ENCODE assay signal across 10 cellular contexts in the genomic region with DNA sequence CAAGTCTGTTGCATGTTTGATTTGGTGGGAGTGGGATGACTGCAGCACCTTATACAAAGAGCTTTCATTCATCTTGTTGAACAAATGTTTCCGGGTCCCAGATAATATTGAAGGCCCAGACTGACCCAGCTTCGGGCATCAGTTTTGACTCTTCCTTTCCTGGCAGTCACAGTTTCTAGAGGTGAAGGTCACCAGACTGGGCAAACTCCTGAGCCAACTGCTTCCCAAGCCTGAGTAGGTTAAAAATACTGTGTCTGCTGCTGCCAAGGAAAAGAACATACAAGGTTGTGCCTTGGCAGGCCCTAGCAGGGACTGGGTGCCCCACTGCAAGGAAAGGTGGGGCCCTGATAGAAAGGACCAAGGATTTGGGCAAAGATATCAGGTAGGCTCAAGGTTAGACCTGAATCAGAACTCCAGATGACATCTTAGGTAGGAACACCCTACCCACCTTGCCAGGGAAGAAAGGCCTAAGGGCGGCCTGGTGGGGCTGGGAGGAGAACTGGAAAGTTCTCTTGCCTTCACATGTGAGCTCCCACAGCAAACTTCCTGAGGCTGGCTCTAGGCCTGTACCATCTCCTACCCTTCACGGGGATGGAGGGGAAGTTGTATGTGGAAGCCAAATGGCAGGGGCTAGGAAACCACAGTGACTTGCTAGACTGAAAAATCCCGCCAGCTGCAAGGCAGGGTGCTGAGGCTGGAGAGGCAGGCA. TPM values are rescaled to one million over a fixed set of nuclear protein-coding genes. Genes with fewer than 3 reads are reported as not detected.
DNase-seq lines count a peak whose midpoint lies in the region; ATAC-seq and TF ChIP-seq lines count a peak whose summit lies in the region.
"Had no signal": no experiment of that assay in that cellular context is flagged by ENCODE, and none has a peak within 500 bp of the region (broad histone marks: within the 10 kb centered on the region; RNA-seq: fewer than 3 reads in every experiment).

No MANE protein-coding gene starts in this region.

- H3K36me3 ChIP-seq in skeletal muscle tissue (ENCODE audit: control insufficient read depth in 3 of 3, insufficient read depth in 3 of 3, low read length in 3 of 3) (peaks cover 33 to 34% (median 34%) of the 10 kb centered on the region in 3 donors), PC-9 (ENCODE audit: low read depth) (no peaks in the 10 kb centered on the region; the same call in 1 of the 2 replicates)

- H3K36me3 Mint-ChIP-seq in T-helper 17 cell (ENCODE audit: low read depth): peaks cover 2% of the 10 kb centered on the region
- peaks cover 34% of the 10 kb centered on the region for H3K36me3 Mint-ChIP-seq in activated CD8-positive, alpha-beta T cell treated with anti-CD3 and anti-CD28 coated beads, Interleukin-2, amount 10 ng/mL, durations not matched to agents 7 days and 5 days (ENCODE audit: low read depth)

- peak overlapping the region; percentile 24 for H3K27ac Mint-ChIP-seq in T-helper 17 cell
- H3K27ac Mint-ChIP-seq in activated CD8-positive, alpha-beta T cell treated with anti-CD3 and anti-CD28 coated beads, Interleukin-2, amount 10 ng/mL, durations not matched to agents 7 days and 5 days: no peak overlapping the region

- no peaks in the 10 kb centered on the region for H3K27me3 ChIP-seq in HL-60 (ENCODE audit: insufficient read depth, poor library complexity, severe bottlenecking)
- no peaks in the 10 kb centered on the region for H3K27me3 ChIP-seq in right cardiac atrium (ENCODE audit: control insufficient read depth, insufficient read depth)
- H3K27me3 ChIP-seq in skeletal muscle tissue (ENCODE audit: control insufficient read depth in 3 of 3, insufficient read depth in 3 of 3, low read length in 3 of 3): no peaks in the 10 kb centered on the region
- no peaks in the 10 kb centered on the region for H3K27me3 ChIP-seq in PC-9 (ENCODE audit: insufficient read depth, low read depth)
- H3K27me3 ChIP-seq: SJCRH30 had no signal

- POLR2A ChIA-PET in activated CD8-positive, alpha-beta T cell treated with anti-CD3 and anti-CD28 coated beads, Interleukin-2, amount 10 ng/mL, durations not matched to agents 7 days and 5 days (lab: Charles Lee): interaction anchor here (1.4 kb wide), 1 partner anchor 39 kb away, joined by 3 read pairs; the partner anchor contains the start of genes ZNF646 and ZNF668
- POLR2A ChIA-PET in PC-9 (lab: Charles Lee; ENCODE audit: unreplicated experiment): interaction anchor here (0.6 to 1.4 kb wide), 2 partner anchors 29 to 39 kb away, joined by 4 to 11 read pairs; partner anchors contain the start of genes ZNF646 and ZNF668

- no peaks in the 10 kb centered on the region for H3K9me3 Mint-ChIP-seq in activated CD8-positive, alpha-beta T cell treated with anti-CD3 and anti-CD28 coated beads, Interleukin-2, amount 10 ng/mL, durations not matched to agents 7 days and 5 days (ENCODE audit: insufficient read depth)
- H3K9me3 Mint-ChIP-seq: CD8-positive, alpha-beta T cell had no signal

- ATAC-seq in T-helper 17 cell: no peak
- no peak for ATAC-seq in right cardiac atrium
- no peak for ATAC-seq in activated CD8-positive, alpha-beta T cell treated with anti-CD3 and anti-CD28 coated beads, Interleukin-2, amount 10 ng/mL, durations not matched to agents 7 days and 5 days
- no peak for ATAC-seq in GM19397 (IDR thresholded peaks at IDR 0.05; ENCODE audit: unreplicated experiment)
- ATAC-seq: CD8-positive, alpha-beta T cell had no signal

- CTCF ChIA-PET in activated CD8-positive, alpha-beta T cell treated with anti-CD3 and anti-CD28 coated beads, Interleukin-2, amount 10 ng/mL, durations not matched to agents 7 days and 5 days (lab: Charles Lee): interaction anchor here (1.7 kb wide), 1 partner anchor 30 kb away, joined by 7 read pairs; no protein-coding TSS in a partner anchor
- CTCF ChIA-PET in PC-9 (lab: Charles Lee): no interaction called here

- no peak overlapping the region for H2AFZ ChIP-seq in PC-9

- no TSS peak for BruUV-seq in PC-9 (replicated peaks; lab: Mats Ljungman, UMichigan)

- no peaks in the 10 kb centered on the region for H3K27me3 Mint-ChIP-seq in T-helper 17 cell
- H3K27me3 Mint-ChIP-seq in activated CD8-positive, alpha-beta T cell treated with anti-CD3 and anti-CD28 coated beads, Interleukin-2, amount 10 ng/mL, durations not matched to agents 7 days and 5 days (ENCODE audit: low read depth): no peaks in the 10 kb centered on the region

- H3K4me1 Mint-ChIP-seq in T-helper 17 cell: peaks cover 11% of the 10 kb centered on the region
- H3K4me1 Mint-ChIP-seq in activated CD8-positive, alpha-beta T cell treated with anti-CD3 and anti-CD28 coated beads, Interleukin-2, amount 10 ng/mL, durations not matched to agents 7 days and 5 days (ENCODE audit: low read depth): peaks cover 33% of the 10 kb centered on the region

- H3K9me3 ChIP-seq in T-helper 17 cell (ENCODE audit: control insufficient read depth, low read length, poor library complexity, severe bottlenecking) (no peaks in the 10 kb centered on the region), right cardiac atrium (ENCODE audit: control insufficient read depth, low read length) (no peaks in the 10 kb centered on the region), skeletal muscle tissue (ENCODE audit: control insufficient read depth in 3 of 3, low read length in 3 of 3) (no peaks in the 10 kb centered on the region), PC-9 (ENCODE audit: insufficient read depth, low read depth) (no peaks in the 10 kb centered on the region)
- H3K9me3 ChIP-seq: SJCRH30 had no signal

- WGBS in right cardiac atrium: 78% methylated on average over 5 of the region's 5 CpGs

- peaks cover 34% of the 10 kb centered on the region for H3K79me2 ChIP-seq in PC-9 (ENCODE audit: low read depth)

- no peak overlapping the region for H3K4me3 ChIP-seq in HL-60 (replicated peaks; ENCODE audit: insufficient read depth, low read length)
- no peak overlapping the region for H3K4me3 ChIP-seq in right cardiac atrium (ENCODE audit: low read length)
- H3K4me3 ChIP-seq in skeletal muscle tissue (ENCODE audit: low read length in 3 of 3): peak overlapping the region in 2 of 3 donors; percentile 3 to 41
- H3K4me3 ChIP-seq in PC-9: no peak overlapping the region
- H3K4me3 ChIP-seq: SJCRH30 had no signal

- no peak for TF ChIP-seq CTCF in HL-60 (IDR thresholded peaks at IDR 0.05; ENCODE audit: insufficient read depth, low read length)
- TF ChIP-seq CTCF in PC-9 (conservative IDR thresholded peaks at IDR 0.05): no peak

- H3K4me3 Mint-ChIP-seq in T-helper 17 cell: no peak overlapping the region
- H3K4me3 Mint-ChIP-seq in activated CD8-positive, alpha-beta T cell treated with anti-CD3 and anti-CD28 coated beads, Interleukin-2, amount 10 ng/mL, durations not matched to agents 7 days and 5 days: no peak overlapping the region
- H3K4me3 Mint-ChIP-seq: CD8-positive, alpha-beta T cell had no signal

- peaks cover 28% of the 10 kb centered on the region for H3F3A ChIP-seq in PC-9 (ENCODE audit: insufficient read depth, low read depth)

- H3K4me2 ChIP-seq in PC-9: no peak overlapping the region

- no peaks in the 10 kb centered on the region for H3K9me2 ChIP-seq in PC-9 (ENCODE audit: insufficient read depth)

- intact Hi-C loops in right cardiac atrium (cut with DNase I) (no loop called here), PC-9 (cut with micrococcal nuclease; ENCODE audit: unreplicated experiment) (no loop called here)

- H4K20me1 ChIP-seq in PC-9 (ENCODE audit: insufficient read depth): no peaks in the 10 kb centered on the region

- peak overlapping the region; percentile 23 to 79 (median 76) for H3K9ac ChIP-seq in skeletal muscle tissue (ENCODE audit: low read depth in 1 of 3, low read length in 3 of 3)

- DNase-seq in HL-60 (ENCODE audit: low read depth in 1 of 2, low spot score in 1 of 2) (peak in 1 of 2 experiments; percentile 89), T-helper 17 cell (no peak), right cardiac atrium (peak in 1 of 3 donors; percentile 48), PC-9 (no peak)
- DNase-seq in activated CD8-positive, alpha-beta T cell treated with anti-CD3 and anti-CD28 coated beads, Interleukin-2, amount 10 ng/mL, durations not matched to agents 7 days and 5 days: no peak
- DNase-seq: activated naive CD4-positive, alpha-beta T cell treated with anti-CD3 and anti-CD28 coated beads, Interleukin-2, amount 50 U/mL, for 16 hours; CD8-positive, alpha-beta T cell; SJCRH30 had no signal

- H3K4me1 ChIP-seq in right cardiac atrium (ENCODE audit: control insufficient read depth, insufficient read depth, low read length) (peaks cover 7% of the 10 kb centered on the region), skeletal muscle tissue (ENCODE audit: control insufficient read depth in 3 of 3, insufficient read depth in 3 of 3, low read length in 3 of 3) (peaks cover 41 to 55% (median 53%) of the 10 kb centered on the region in 3 donors), PC-9 (replicated peaks; ENCODE audit: insufficient read depth) (peaks cover 8% of the 10 kb centered on the region)

- peak overlapping the region; percentile 68 for H3K27ac ChIP-seq in HL-60 (replicated peaks)
- H3K27ac ChIP-seq in right cardiac atrium (ENCODE audit: low read length): peak overlapping the region; percentile 76
- peak overlapping the region; percentile 78 for H3K27ac ChIP-seq in skeletal muscle tissue (ENCODE audit: low read depth, low read length)
- no peak overlapping the region for H3K27ac ChIP-seq in PC-9
- H3K27ac ChIP-seq: SJCRH30 had no signal

RNA-seq across cellular contexts. Expression of gene KAT8, which starts 4.6 kb away (rescaled TPM):
- total RNA-seq in T-helper 17 cell (10 to 100 TPM; 86.7 to 97.6 TPM), right cardiac atrium (10 to 100 TPM; 72.3 to 76.4 (median 75.2) TPM), skeletal muscle tissue (43.3 TPM), PC-9 (2021) (81.4 and 84.3 TPM in 2 replicates)
- polyA plus RNA-seq in right cardiac atrium: 77.0 TPM
- total RNA-seq in activated CD8-positive, alpha-beta T cell treated with anti-CD3 and anti-CD28 coated beads, Interleukin-2, amount 10 ng/mL, durations not matched to agents 7 days and 5 days: 10 to 100 TPM; 58.6 to 63.8 TPM

RNA-seq across cellular contexts. Expression of gene BCKDK, which starts 4.7 kb away (rescaled TPM):
- 1 to 10 TPM; 8.5 to 9.9 TPM for total RNA-seq in T-helper 17 cell
- 10 to 100 TPM; 43.8 to 50.8 (median 48.3) TPM for total RNA-seq in right cardiac atrium
- 42.2 TPM for polyA plus RNA-seq in right cardiac atrium
- 8.9 TPM for total RNA-seq in skeletal muscle tissue
- 10 to 100 TPM; 38.9 TPM for total RNA-seq in activated CD8-positive, alpha-beta T cell treated with anti-CD3 and anti-CD28 coated beads, Interleukin-2, amount 10 ng/mL, durations not matched to agents 7 days and 5 days
- total RNA-seq in PC-9 (2021): 41.5 and 66.5 TPM in 2 replicates

RNA-seq across cellular contexts. Expression of gene VKORC1, which starts 18.3 kb away (rescaled TPM):
- total RNA-seq in T-helper 17 cell (10 to 100 TPM; 30.6 to 31.7 TPM), right cardiac atrium (10 to 100 TPM; 40.8 to 56.0 (median 47.1) TPM), skeletal muscle tissue (34.4 TPM), PC-9 (2021) (46.0 and 59.9 TPM in 2 replicates)
- polyA plus RNA-seq in right cardiac atrium: 68.0 TPM
- 10 to 100 TPM; 71.6 to 78.8 TPM for total RNA-seq in activated CD8-positive, alpha-beta T cell treated with anti-CD3 and anti-CD28 coated beads, Interleukin-2, amount 10 ng/mL, durations not matched to agents 7 days and 5 days

RNA-seq across cellular contexts. Expression of gene PRSS8, which starts 22.7 kb away (rescaled TPM):
- total RNA-seq in T-helper 17 cell: not detected
- under 1 TPM in 2 of 4 donors, not detected in 2; 0.15 to 0.40 TPM for total RNA-seq in right cardiac atrium
- polyA plus RNA-seq in right cardiac atrium: 0.41 TPM
- total RNA-seq in skeletal muscle tissue: not detected
- not detected for total RNA-seq in activated CD8-positive, alpha-beta T cell treated with anti-CD3 and anti-CD28 coated beads, Interleukin-2, amount 10 ng/mL, durations not matched to agents 7 days and 5 days
- 147 and 154 TPM in 2 replicates for total RNA-seq in PC-9 (2021)
- total RNA-seq: CD8-positive, alpha-beta T cell; SJCRH30 had no signal

RNA-seq across cellular contexts. Expression of gene PRSS53, which starts 24.1 kb away (rescaled TPM):
- total RNA-seq in T-helper 17 cell (1 to 10 TPM; 3.2 to 4.4 TPM), right cardiac atrium (1 to 10 TPM in 2 of 4 donors, under 1 TPM in 2; 0.36 to 1.5 (median 0.88) TPM), skeletal muscle tissue (2.6 TPM), PC-9 (2021) (7.7 and 9.2 TPM in 2 replicates)
- polyA plus RNA-seq in right cardiac atrium: 0.79 TPM
- total RNA-seq in activated CD8-positive, alpha-beta T cell treated with anti-CD3 and anti-CD28 coated beads, Interleukin-2, amount 10 ng/mL, durations not matched to agents 7 days and 5 days: 1 to 10 TPM; 5.3 to 6.8 TPM

Comparison
In these comparisons a context has a peak if more than half of its experiments do, and no peak if none do; other contexts are left out.
1. H3K4me3 ChIP-seq: peak in skeletal muscle tissue (2 of 3); none in HL-60 (single experiment), right cardiac atrium (single experiment) and PC-9 (single experiment).